ENCODE assay signal across 10 cellular contexts in the genomic region with DNA sequence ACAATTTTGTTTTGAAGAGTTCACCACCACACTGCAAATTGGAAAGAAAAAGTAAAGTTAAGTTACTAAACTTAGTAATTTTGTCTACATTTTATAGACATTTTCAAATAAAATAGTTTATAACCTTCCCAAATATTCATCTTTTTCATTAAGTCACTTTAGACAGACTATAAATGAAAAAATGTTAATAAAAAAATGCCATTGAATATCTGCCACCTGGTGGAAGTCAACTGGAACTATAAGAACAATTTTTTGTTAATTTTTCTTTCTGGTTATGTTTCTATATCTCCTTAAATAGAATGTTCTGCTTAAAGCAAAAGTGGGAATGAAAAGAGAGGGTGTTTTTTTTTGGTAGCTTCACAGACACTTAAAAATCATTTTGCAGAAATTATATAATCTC.
A peak's percentile ranks its signal among the peaks of the same experiment; 100 is the strongest.
DNase-seq lines count a peak whose midpoint lies in the region; ATAC-seq, FAIRE-seq and TF ChIP-seq lines count a peak whose summit lies in the region.
"Had no signal": no experiment of that assay in that cellular context is flagged by ENCODE, and none has a peak within 500 bp of the region (broad histone marks: within the 10 kb centered on the region; RNA-seq: fewer than 3 reads in every experiment).

No MANE protein-coding gene starts in this region.

- H3K4me3 ChIP-seq in LNCaP clone FGC (ENCODE audit: low read depth, low read length), result no peak overlapping the region
- H3K4me3 ChIP-seq in transverse colon, result no peak overlapping the region
- no peak overlapping the region for H3K4me3 ChIP-seq in pancreas

- H3K9me3 Mint-ChIP-seq in brain, result peaks cover 2 to 19% (median 11%) of the 10 kb centered on the region in 5 experiments
- peaks cover 13% of the 10 kb centered on the region for H3K9me3 Mint-ChIP-seq in nephron

- H3K4me3 Mint-ChIP-seq in brain (no peak overlapping the region), nephron (no peak overlapping the region)

- H3K4me1 Mint-ChIP-seq in brain (no peaks in the 10 kb centered on the region), nephron (no peaks in the 10 kb centered on the region)

- H3K4me1 ChIP-seq in transverse colon, result no peaks in the 10 kb centered on the region
- H3K4me1 ChIP-seq in pancreas, result no peaks in the 10 kb centered on the region

- no peaks in the 10 kb centered on the region for H3K36me3 Mint-ChIP-seq in brain
- no peaks in the 10 kb centered on the region for H3K36me3 Mint-ChIP-seq in nephron (ENCODE audit: low read depth)

- FAIRE-seq in pancreas (lab: Jason Lieb, UNC), result no peak

- TF ChIP-seq POLR2A in transverse colon (IDR thresholded peaks at IDR 0.05), result no peak

- in situ Hi-C loops in transverse colon (cut with MboI; ENCODE audit: low pct_ligation_motif_present in 1 of 4, low pct_unique_long_range_greater_than_20kb in 1 of 4, low sequenced_read_pairs in 3 of 4), result no loop called here

- DNase-seq in DMS53 treated with DMSO at 0.1 percent for 48 hours (lab: John Stamatoyannopoulos, UW; ENCODE audit: unreplicated experiment) (peak; percentile 3), LNCaP clone FGC (ENCODE audit: low read depth) (no peak), GM10266 (ENCODE audit: extremely low spot score) (no peak), transverse colon (no peak), pancreas (no peak)
- DNase-seq: activated CD4-positive, alpha-beta T cell treated with anti-CD3 and anti-CD28 coated beads for 1 hour; dermis blood vessel endothelial cell; NCI-H2029 treated with DMSO at 0.1 percent for 48 hours had no signal

- no peak for TF ChIP-seq EP300 in transverse colon (IDR thresholded peaks at IDR 0.05; ENCODE audit: low read depth)

- TF ChIP-seq CTCF in LNCaP clone FGC (IDR thresholded peaks at IDR 0.05; ENCODE audit: control insufficient read depth, extremely low read depth, insufficient read depth), result peak; percentile 37
- TF ChIP-seq CTCF in brain (conservative IDR thresholded peaks at IDR 0.05), result peak; percentile 74 to 77
- TF ChIP-seq CTCF in nephron (IDR thresholded peaks at IDR 0.05; ENCODE audit: unreplicated experiment in 3 of 3), result peak; percentile 38 to 64 (median 48)
- TF ChIP-seq CTCF in GM10266 (IDR thresholded peaks at IDR 0.05; ENCODE audit: control insufficient read depth, insufficient read depth, low read depth, missing control alignments), result no peak
- TF ChIP-seq CTCF in transverse colon (IDR thresholded peaks at IDR 0.05), result no peak
- peak in 2 of 4 donors; percentile 6 to 12 for TF ChIP-seq CTCF in pancreas (IDR thresholded peaks at IDR 0.05)

- H3K36me3 ChIP-seq in transverse colon (no peaks in the 10 kb centered on the region), pancreas (no peaks in the 10 kb centered on the region)

- intact Hi-C loops in transverse colon (cut with DNase I; ENCODE audit: low total_unique reads), result no loop called here
- intact Hi-C loops in pancreas (cut with DNase I), result no loop called here

- no peak overlapping the region for H3K27ac Mint-ChIP-seq in brain
- H3K27ac Mint-ChIP-seq in nephron, result no peak overlapping the region

- H3K27ac ChIP-seq in transverse colon, result no peak overlapping the region
- H3K27ac ChIP-seq in pancreas, result no peak overlapping the region

- no peaks in the 10 kb centered on the region for H3K27me3 ChIP-seq in transverse colon
- no peaks in the 10 kb centered on the region for H3K27me3 ChIP-seq in pancreas

- no peak for ATAC-seq in pancreas

- H3K27me3 Mint-ChIP-seq in brain (no peaks in the 10 kb centered on the region), nephron (ENCODE audit: low read depth) (no peaks in the 10 kb centered on the region)

- no peaks in the 10 kb centered on the region for H3K9me3 ChIP-seq in transverse colon
- H3K9me3 ChIP-seq in pancreas, result no peaks in the 10 kb centered on the region

Comparison
In these comparisons a context has a peak if more than half of its experiments do, and no peak if none do; other contexts are left out.
1. CTCF ChIP-seq: peak in LNCaP clone FGC (single experiment), brain (2 of 2) and nephron (3 of 3); none in GM10266 (single experiment) and transverse colon (0 of 5).